17 cellular contexts compared by ENCODE assay signal in the genomic region with DNA sequence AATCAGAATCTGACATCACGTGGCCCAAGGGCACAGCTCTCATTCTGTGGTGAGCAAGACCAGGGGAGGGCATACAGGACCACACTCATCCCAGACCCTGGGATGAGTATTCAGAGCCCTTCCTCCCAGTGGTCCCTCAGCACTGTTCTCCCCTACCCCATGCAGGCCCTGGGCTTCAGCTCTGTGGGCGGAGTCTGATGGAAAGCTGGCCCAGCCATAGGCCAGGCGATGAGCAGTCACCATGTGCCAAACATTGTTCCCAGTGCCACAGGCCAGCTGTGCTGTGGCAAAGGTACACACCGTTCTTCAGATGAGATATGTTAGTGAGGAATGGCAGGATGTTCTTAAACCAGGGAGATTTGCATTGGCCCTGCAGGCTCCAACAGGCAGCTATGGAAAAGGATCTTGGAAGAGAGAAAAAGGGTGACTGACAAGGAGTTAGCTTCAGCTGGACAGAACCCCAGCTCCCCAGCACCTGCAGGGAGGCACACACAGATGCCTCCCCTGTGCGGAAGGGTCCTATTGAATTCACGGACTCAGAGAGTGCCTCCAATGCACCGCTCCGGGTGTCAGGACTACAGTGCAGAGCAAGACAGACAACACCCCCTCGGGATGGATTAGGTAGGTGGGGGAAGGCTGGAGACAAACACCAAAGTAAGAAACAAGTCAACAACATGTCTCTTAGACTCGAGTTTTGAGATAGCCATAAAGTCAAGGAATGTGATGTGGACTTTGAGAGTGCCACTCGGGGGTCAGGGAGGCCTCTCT.
DNase-seq lines count a peak whose midpoint lies in the region; ATAC-seq and TF ChIP-seq lines count a peak whose summit lies in the region.
"Had no signal": no experiment of that assay in that cellular context is flagged by ENCODE, and none has a peak within 500 bp of the region (broad histone marks: within the 10 kb centered on the region; RNA-seq: fewer than 3 reads in every experiment).

No MANE protein-coding gene starts in this region.

- ATAC-seq in Right ventricle myocardium superior (ENCODE audit: poor library complexity), result peak; percentile 80
- no peak for ATAC-seq in gastrocnemius medialis

- in situ Hi-C loops in gastrocnemius medialis (cut with MboI; ENCODE audit: low sequenced_read_pairs in 4 of 4), result no loop called here

- TF ChIP-seq CTCF in right atrium auricular region (IDR thresholded peaks at IDR 0.05) (no peak), left ventricle myocardium inferior (IDR thresholded peaks at IDR 0.05; ENCODE audit: borderline replicate concordance) (no peak), nephron (IDR thresholded peaks at IDR 0.05; ENCODE audit: unreplicated experiment in 3 of 3) (no peak), gastrocnemius medialis (IDR thresholded peaks at IDR 0.05 in 4 of 5, conservative IDR thresholded peaks at IDR 0.05 in 1 of 5) (no peak)

- H3K27ac Mint-ChIP-seq in nephron, result peak overlapping the region; percentile 38 to 65 (median 38)
- H3K27ac Mint-ChIP-seq: CD8-positive, alpha-beta memory T cell had no signal

- no peak overlapping the region for H3K27ac ChIP-seq in right atrium auricular region
- no peak overlapping the region for H3K27ac ChIP-seq in left ventricle myocardium inferior (replicated peaks)
- H3K27ac ChIP-seq in gastrocnemius medialis, result no peak overlapping the region
- H3K27ac ChIP-seq: BLaER1 had no signal

- H3K36me3 ChIP-seq in right atrium auricular region (no peaks in the 10 kb centered on the region), left ventricle myocardium inferior (no peaks in the 10 kb centered on the region), gastrocnemius medialis (no peaks in the 10 kb centered on the region)
- H3K36me3 ChIP-seq: BLaER1 had no signal

- H3K9me3 Mint-ChIP-seq in nephron, result no peaks in the 10 kb centered on the region
- H3K9me3 Mint-ChIP-seq: H9 had no signal

- intact Hi-C loops in Right ventricle myocardium superior (cut with DNase I) (no loop called here), left ventricle myocardium inferior (cut with micrococcal nuclease) (no loop called here), posterior vena cava (cut with DNase I) (loop anchor here in 1 of 2 donors (1.0 kb wide), 1 partner anchor 14 kb away; no protein-coding TSS in a partner anchor), gastrocnemius medialis (cut with DNase I; ENCODE audit: low total_unique reads) (no loop called here)

- H3K4me3 ChIP-seq in right atrium auricular region (no peak overlapping the region), left ventricle myocardium inferior (no peak overlapping the region), gastrocnemius medialis (no peak overlapping the region)
- H3K4me3 ChIP-seq: BLaER1 had no signal

- peaks cover 73% of the 10 kb centered on the region for H3K4me1 Mint-ChIP-seq in nephron
- H3K4me1 Mint-ChIP-seq: CD8-positive, alpha-beta memory T cell had no signal

- no peaks in the 10 kb centered on the region for H3K27me3 ChIP-seq in right atrium auricular region
- no peaks in the 10 kb centered on the region for H3K27me3 ChIP-seq in left ventricle myocardium inferior (ENCODE audit: low read depth)
- H3K27me3 ChIP-seq in gastrocnemius medialis, result no peaks in the 10 kb centered on the region
- H3K27me3 ChIP-seq: BLaER1 had no signal

- TF ChIP-seq POLR2A in gastrocnemius medialis (IDR thresholded peaks at IDR 0.05), result no peak

- H3K36me3 Mint-ChIP-seq in nephron (ENCODE audit: low read depth), result no peaks in the 10 kb centered on the region
- H3K36me3 Mint-ChIP-seq: CD8-positive, alpha-beta memory T cell had no signal

- H3K4me1 ChIP-seq in right atrium auricular region (peaks cover 0 to 12% of the 10 kb centered on the region in 2 donors), left ventricle myocardium inferior (peaks cover 23% of the 10 kb centered on the region), gastrocnemius medialis (no peaks in the 10 kb centered on the region)
- H3K4me1 ChIP-seq: Caco-2 had no signal

- H3K27me3 Mint-ChIP-seq in nephron (ENCODE audit: low read depth), result peaks cover 5% of the 10 kb centered on the region
- H3K27me3 Mint-ChIP-seq: CD8-positive, alpha-beta memory T cell had no signal

- peak; percentile 55 for DNase-seq in Right ventricle myocardium superior
- DNase-seq in right atrium auricular region (ENCODE audit: low spot score), result no peak
- peak; percentile 30 for DNase-seq in left ventricle myocardium inferior
- peak; percentile 64 for DNase-seq in posterior vena cava (ENCODE audit: low spot score)
- no peak for DNase-seq in gastrocnemius medialis
- no peak for DNase-seq in activated CD4-positive, CD25-positive, alpha-beta regulatory T cell treated with anti-CD3 and anti-CD28 coated beads, Interleukin-2, amount 50 U/mL, for 72 hours
- no peak for DNase-seq in D341Med (ENCODE audit: low spot score)
- DNase-seq: 8988T; AML-193; Caco-2; CD8-positive, alpha-beta memory T cell; DMS53; GF-D8; GOT3; H9 had no signal

- H3K4me3 Mint-ChIP-seq in nephron, result no peak overlapping the region
- H3K4me3 Mint-ChIP-seq: CD8-positive, alpha-beta memory T cell; H9 had no signal

- H3K9me3 ChIP-seq in right atrium auricular region (no peaks in the 10 kb centered on the region), left ventricle myocardium inferior (replicated peaks) (no peaks in the 10 kb centered on the region), gastrocnemius medialis (no peaks in the 10 kb centered on the region)
- H3K9me3 ChIP-seq: BLaER1, Caco-2 had no signal

Comparison
In these comparisons a context has a peak if more than half of its experiments do, and no peak if none do; other contexts are left out.
1. DNase-seq: peak in Right ventricle myocardium superior (single experiment), left ventricle myocardium inferior (single experiment) and posterior vena cava (single experiment); none in right atrium auricular region (single experiment), gastrocnemius medialis (0 of 2), activated CD4-positive, CD25-positive, alpha-beta regulatory T cell treated with anti-CD3 and anti-CD28 coated beads, Interleukin-2, amount 50 U/mL, for 72 hours (single experiment) and D341Med (single experiment).